In the genomic region with DNA sequence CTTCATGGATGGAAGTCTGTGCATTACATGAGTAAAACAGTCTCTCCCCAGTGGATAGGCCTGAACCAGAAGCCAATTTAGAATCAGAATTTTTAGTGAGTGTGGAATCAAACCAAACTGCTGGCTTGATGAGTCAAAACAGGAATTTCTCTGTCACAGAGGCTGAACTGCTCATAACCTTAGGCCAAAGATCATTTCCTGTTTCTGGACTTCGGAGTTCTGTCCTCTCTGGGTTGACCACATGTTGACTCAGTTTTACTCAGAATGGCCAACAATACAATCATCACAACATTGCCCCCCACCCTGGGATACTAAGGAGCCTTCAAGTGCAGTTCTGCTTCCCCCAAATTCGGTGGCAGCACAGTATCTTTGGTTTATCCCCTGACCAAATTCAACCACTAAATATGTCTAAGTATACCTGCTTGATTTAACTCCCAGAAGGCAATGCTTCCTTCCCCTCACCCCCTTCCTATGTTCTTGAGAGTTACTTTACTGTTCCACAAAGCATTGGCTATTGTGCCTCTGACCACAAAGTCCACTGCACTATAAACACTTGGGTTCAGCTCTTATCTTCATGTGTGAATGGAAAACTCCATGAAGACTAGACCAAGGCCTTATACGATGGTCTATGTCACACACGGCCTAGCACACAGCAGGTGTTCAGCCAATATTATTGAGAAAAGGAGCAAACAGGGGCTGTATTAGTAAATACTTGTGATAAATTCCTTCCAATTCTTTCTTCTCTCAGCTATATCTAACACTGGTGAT, we compare ENCODE assay signal across 1 cellular context.
TF ChIP-seq lines count a peak whose summit lies in the region.

No MANE protein-coding gene starts in this region.

TF ChIP-seq in HepG2, 621 proteins besides CTCF, POLR2A, EP300 and RAD21 (continued from another document and continues in another):
- TF ChIP-seq GMEB1 (CRISPR knock-in tag; IDR thresholded peaks at IDR 0.05; ENCODE audit: borderline replicate concordance) (no peak), ZNF124 (CRISPR knock-in tag; IDR thresholded peaks at IDR 0.05) (peak; percentile 30; the same call in 1 of the 2 replicates), ZNF44 (CRISPR knock-in tag; IDR thresholded peaks at IDR 0.05) (no peak), ZNF136 (CRISPR knock-in tag; IDR thresholded peaks at IDR 0.05; ENCODE audit: low read depth) (no peak), CCDC6 (CRISPR knock-in tag; IDR thresholded peaks at IDR 0.05) (no peak), ZNF674 (CRISPR knock-in tag; IDR thresholded peaks at IDR 0.05; ENCODE audit: low read depth) (no peak), DMTF1 (CRISPR knock-in tag; IDR thresholded peaks at IDR 0.05) (no peak), REL (CRISPR knock-in tag; conservative IDR thresholded peaks at IDR 0.05) (no peak), HOXD1 (CRISPR knock-in tag; IDR thresholded peaks at IDR 0.05) (no peak), ZNF431 (CRISPR knock-in tag; IDR thresholded peaks at IDR 0.05; ENCODE audit: borderline replicate concordance, low read depth) (no peak), ZC3H13 (CRISPR knock-in tag; IDR thresholded peaks at IDR 0.05) (no peak), ZNF747 (CRISPR knock-in tag; IDR thresholded peaks at IDR 0.05; ENCODE audit: borderline replicate concordance) (no peak), HHEX (CRISPR knock-in tag; IDR thresholded peaks at IDR 0.05) (no peak), HMG20B (CRISPR knock-in tag; conservative IDR thresholded peaks at IDR 0.05) (no peak), KMT2B (CRISPR knock-in tag; IDR thresholded peaks at IDR 0.05) (no peak), HIVEP1 (CRISPR knock-in tag; IDR thresholded peaks at IDR 0.05) (no peak), NR0B2 (CRISPR knock-in tag; IDR thresholded peaks at IDR 0.05) (no peak), CERS6 (CRISPR knock-in tag; IDR thresholded peaks at IDR 0.05) (no peak), GTF3A (CRISPR knock-in tag; conservative IDR thresholded peaks at IDR 0.05) (no peak), JUND (CRISPR knock-in tag; IDR thresholded peaks at IDR 0.05) (no peak), SMAD9 (CRISPR knock-in tag; IDR thresholded peaks at IDR 0.05) (no peak), POLR2G (IDR thresholded peaks at IDR 0.05; ENCODE audit: low read depth, low read length) (0 out of 2 replicates have a peak, but pooled peaks have one; percentile 25), CBX1 (IDR thresholded peaks at IDR 0.05; ENCODE audit: low read depth) (no peak), ZNF841 (CRISPR knock-in tag; IDR thresholded peaks at IDR 0.05; ENCODE audit: borderline replicate concordance) (no peak), ZNF816 (CRISPR knock-in tag; IDR thresholded peaks at IDR 0.05; ENCODE audit: borderline replicate concordance) (no peak), TARDBP (CRISPR knock-in tag; IDR thresholded peaks at IDR 0.05) (no peak), KLF6 (CRISPR knock-in tag; IDR thresholded peaks at IDR 0.05) (no peak), PCBP2 (optimal IDR thresholded peaks at IDR 0.05; ENCODE audit: low read depth, low read length, poor library complexity, severe bottlenecking) (no peak), GTF2F1 (IDR thresholded peaks at IDR 0.05; ENCODE audit: low read length) (no peak), GATA4 (IDR thresholded peaks at IDR 0.05; ENCODE audit: borderline replicate concordance, low read depth) (no peak; the same call in 1 of the 2 replicates), ZNF441 (CRISPR knock-in tag; IDR thresholded peaks at IDR 0.05; ENCODE audit: borderline replicate concordance) (no peak), MEF2D (CRISPR knock-in tag; IDR thresholded peaks at IDR 0.05) (peak; percentile 57; the same call in 1 of the 2 replicates), ZMAT3 (CRISPR knock-in tag; conservative IDR thresholded peaks at IDR 0.05) (no peak)
- TF ChIP-seq, protein P1, sequence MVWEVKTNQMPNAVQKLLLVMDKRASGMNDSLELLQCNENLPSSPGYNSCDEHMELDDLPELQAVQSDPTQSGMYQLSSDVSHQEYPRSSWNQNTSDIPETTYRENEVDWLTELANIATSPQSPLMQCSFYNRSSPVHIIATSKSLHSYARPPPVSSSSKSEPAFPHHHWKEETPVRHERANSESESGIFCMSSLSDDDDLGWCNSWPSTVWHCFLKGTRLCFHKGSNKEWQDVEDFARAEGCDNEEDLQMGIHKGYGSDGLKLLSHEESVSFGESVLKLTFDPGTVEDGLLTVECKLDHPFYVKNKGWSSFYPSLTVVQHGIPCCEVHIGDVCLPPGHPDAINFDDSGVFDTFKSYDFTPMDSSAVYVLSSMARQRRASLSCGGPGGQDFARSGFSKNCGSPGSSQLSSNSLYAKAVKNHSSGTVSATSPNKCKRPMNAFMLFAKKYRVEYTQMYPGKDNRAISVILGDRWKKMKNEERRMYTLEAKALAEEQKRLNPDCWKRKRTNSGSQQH (CRISPR knock-in tag; IDR thresholded peaks at IDR 0.05; ENCODE audit: low read depth), result no peak
- TF ChIP-seq, protein P2, sequence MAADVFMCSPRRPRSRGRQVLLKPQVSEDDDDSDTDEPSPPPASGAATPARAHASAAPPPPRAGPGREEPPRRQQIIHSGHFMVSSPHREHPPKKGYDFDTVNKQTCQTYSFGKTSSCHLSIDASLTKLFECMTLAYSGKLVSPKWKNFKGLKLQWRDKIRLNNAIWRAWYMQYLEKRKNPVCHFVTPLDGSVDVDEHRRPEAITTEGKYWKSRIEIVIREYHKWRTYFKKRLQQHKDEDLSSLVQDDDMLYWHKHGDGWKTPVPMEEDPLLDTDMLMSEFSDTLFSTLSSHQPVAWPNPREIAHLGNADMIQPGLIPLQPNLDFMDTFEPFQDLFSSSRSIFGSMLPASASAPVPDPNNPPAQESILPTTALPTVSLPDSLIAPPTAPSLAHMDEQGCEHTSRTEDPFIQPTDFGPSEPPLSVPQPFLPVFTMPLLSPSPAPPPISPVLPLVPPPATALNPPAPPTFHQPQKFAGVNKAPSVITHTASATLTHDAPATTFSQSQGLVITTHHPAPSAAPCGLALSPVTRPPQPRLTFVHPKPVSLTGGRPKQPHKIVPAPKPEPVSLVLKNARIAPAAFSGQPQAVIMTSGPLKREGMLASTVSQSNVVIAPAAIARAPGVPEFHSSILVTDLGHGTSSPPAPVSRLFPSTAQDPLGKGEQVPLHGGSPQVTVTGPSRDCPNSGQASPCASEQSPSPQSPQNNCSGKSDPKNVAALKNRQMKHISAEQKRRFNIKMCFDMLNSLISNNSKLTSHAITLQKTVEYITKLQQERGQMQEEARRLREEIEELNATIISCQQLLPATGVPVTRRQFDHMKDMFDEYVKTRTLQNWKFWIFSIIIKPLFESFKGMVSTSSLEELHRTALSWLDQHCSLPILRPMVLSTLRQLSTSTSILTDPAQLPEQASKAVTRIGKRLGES (CRISPR knock-in tag; IDR thresholded peaks at IDR 0.05; ENCODE audit: borderline replicate concordance), result no peak
- TF ChIP-seq, protein P3, sequence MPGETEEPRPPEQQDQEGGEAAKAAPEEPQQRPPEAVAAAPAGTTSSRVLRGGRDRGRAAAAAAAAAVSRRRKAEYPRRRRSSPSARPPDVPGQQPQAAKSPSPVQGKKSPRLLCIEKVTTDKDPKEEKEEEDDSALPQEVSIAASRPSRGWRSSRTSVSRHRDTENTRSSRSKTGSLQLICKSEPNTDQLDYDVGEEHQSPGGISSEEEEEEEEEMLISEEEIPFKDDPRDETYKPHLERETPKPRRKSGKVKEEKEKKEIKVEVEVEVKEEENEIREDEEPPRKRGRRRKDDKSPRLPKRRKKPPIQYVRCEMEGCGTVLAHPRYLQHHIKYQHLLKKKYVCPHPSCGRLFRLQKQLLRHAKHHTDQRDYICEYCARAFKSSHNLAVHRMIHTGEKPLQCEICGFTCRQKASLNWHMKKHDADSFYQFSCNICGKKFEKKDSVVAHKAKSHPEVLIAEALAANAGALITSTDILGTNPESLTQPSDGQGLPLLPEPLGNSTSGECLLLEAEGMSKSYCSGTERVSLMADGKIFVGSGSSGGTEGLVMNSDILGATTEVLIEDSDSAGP (CRISPR knock-in tag; IDR thresholded peaks at IDR 0.05; ENCODE audit: borderline replicate concordance), result no peak
- TF ChIP-seq, protein P4, sequence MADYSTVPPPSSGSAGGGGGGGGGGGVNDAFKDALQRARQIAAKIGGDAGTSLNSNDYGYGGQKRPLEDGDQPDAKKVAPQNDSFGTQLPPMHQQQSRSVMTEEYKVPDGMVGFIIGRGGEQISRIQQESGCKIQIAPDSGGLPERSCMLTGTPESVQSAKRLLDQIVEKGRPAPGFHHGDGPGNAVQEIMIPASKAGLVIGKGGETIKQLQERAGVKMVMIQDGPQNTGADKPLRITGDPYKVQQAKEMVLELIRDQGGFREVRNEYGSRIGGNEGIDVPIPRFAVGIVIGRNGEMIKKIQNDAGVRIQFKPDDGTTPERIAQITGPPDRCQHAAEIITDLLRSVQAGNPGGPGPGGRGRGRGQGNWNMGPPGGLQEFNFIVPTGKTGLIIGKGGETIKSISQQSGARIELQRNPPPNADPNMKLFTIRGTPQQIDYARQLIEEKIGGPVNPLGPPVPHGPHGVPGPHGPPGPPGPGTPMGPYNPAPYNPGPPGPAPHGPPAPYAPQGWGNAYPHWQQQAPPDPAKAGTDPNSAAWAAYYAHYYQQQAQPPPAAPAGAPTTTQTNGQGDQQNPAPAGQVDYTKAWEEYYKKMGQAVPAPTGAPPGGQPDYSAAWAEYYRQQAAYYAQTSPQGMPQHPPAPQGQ (CRISPR knock-in tag; IDR thresholded peaks at IDR 0.05; ENCODE audit: borderline replicate concordance), result no peak
- TF ChIP-seq, protein P5, sequence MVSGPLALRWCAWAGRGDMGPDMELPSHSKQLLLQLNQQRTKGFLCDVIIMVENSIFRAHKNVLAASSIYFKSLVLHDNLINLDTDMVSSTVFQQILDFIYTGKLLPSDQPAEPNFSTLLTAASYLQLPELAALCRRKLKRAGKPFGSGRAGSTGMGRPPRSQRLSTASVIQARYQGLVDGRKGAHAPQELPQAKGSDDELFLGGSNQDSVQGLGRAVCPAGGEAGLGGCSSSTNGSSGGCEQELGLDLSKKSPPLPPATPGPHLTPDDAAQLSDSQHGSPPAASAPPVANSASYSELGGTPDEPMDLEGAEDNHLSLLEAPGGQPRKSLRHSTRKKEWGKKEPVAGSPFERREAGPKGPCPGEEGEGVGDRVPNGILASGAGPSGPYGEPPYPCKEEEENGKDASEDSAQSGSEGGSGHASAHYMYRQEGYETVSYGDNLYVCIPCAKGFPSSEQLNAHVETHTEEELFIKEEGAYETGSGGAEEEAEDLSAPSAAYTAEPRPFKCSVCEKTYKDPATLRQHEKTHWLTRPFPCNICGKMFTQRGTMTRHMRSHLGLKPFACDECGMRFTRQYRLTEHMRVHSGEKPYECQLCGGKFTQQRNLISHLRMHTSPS (CRISPR knock-in tag; IDR thresholded peaks at IDR 0.05; ENCODE audit: low read depth), result no peak
- TF ChIP-seq, protein P6, sequence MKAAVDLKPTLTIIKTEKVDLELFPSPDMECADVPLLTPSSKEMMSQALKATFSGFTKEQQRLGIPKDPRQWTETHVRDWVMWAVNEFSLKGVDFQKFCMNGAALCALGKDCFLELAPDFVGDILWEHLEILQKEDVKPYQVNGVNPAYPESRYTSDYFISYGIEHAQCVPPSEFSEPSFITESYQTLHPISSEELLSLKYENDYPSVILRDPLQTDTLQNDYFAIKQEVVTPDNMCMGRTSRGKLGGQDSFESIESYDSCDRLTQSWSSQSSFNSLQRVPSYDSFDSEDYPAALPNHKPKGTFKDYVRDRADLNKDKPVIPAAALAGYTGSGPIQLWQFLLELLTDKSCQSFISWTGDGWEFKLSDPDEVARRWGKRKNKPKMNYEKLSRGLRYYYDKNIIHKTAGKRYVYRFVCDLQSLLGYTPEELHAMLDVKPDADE (CRISPR knock-in tag; IDR thresholded peaks at IDR 0.05), result no peak
- TF ChIP-seq, protein P7, sequence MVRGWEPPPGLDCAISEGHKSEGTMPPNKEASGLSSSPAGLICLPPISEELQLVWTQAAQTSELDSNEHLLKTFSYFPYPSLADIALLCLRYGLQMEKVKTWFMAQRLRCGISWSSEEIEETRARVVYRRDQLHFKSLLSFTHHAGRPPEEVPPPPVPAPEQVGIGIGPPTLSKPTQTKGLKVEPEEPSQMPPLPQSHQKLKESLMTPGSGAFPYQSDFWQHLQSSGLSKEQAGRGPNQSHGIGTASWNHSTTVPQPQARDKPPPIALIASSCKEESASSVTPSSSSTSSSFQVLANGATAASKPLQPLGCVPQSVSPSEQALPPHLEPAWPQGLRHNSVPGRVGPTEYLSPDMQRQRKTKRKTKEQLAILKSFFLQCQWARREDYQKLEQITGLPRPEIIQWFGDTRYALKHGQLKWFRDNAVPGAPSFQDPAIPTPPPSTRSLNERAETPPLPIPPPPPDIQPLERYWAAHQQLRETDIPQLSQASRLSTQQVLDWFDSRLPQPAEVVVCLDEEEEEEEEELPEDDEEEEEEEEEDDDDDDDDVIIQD (CRISPR knock-in tag; IDR thresholded peaks at IDR 0.05; ENCODE audit: low read depth), result peak; percentile 91; the same call in 1 of the 2 replicates
